Comparison of ENCODE assay signal across 17 cellular contexts in genomic region chr12:75792687-75793086, GRCh38.
"Had no signal": no experiment of that assay in that cellular context is flagged by ENCODE, and none has a peak within 500 bp of the region (broad histone marks: within the 10 kb centered on the region; RNA-seq: fewer than 3 reads in every experiment).

No MANE protein-coding gene starts in this region.

- H3K4me1 Mint-ChIP-seq: activated naive CD4-positive, alpha-beta T cell treated with anti-CD3 and anti-CD28 coated beads, Interleukin-2, amount 10 ng/mL, durations not matched to agents 7 days and 5 days; T-cell had no signal

- H3K27ac Mint-ChIP-seq: activated CD4-positive, alpha-beta T cell treated with anti-CD3 and anti-CD28 coated beads for 36 hours; activated CD8-positive, alpha-beta T cell treated with anti-CD3 and anti-CD28 coated beads for 36 hours; activated naive CD4-positive, alpha-beta T cell treated with anti-CD3 and anti-CD28 coated beads, Interleukin-2, amount 10 ng/mL, durations not matched to agents 7 days and 5 days; dendritic cell treated with granulocyte-macrophage colony-stimulating factor and Interleukin-4, amounts not matched to agents 40 ng/mL and 50 ng/mL, for 4 days; nephron; T-cell had no signal

- H3K4me3 ChIP-seq: body of pancreas, psoas muscle, suprapubic skin, upper lobe of left lung had no signal

- H3K27ac ChIP-seq: body of pancreas, foreskin keratinocyte, psoas muscle, suprapubic skin, upper lobe of left lung, WERI-Rb-1 had no signal

- H3K36me3 Mint-ChIP-seq: activated naive CD4-positive, alpha-beta T cell treated with anti-CD3 and anti-CD28 coated beads, Interleukin-2, amount 10 ng/mL, durations not matched to agents 7 days and 5 days; T-cell had no signal

- H3K9me3 Mint-ChIP-seq: activated CD8-positive, alpha-beta T cell treated with anti-CD3 and anti-CD28 coated beads for 36 hours; activated naive CD4-positive, alpha-beta T cell treated with anti-CD3 and anti-CD28 coated beads, Interleukin-2, amount 10 ng/mL, durations not matched to agents 7 days and 5 days; dendritic cell treated with granulocyte-macrophage colony-stimulating factor and Interleukin-4, amounts not matched to agents 40 ng/mL and 50 ng/mL, for 4 days; nephron; T-cell had no signal

- H3K27me3 ChIP-seq: body of pancreas, foreskin keratinocyte, suprapubic skin, upper lobe of left lung had no signal

- H3K9me3 ChIP-seq: body of pancreas, psoas muscle, suprapubic skin, upper lobe of left lung had no signal

- H3K36me3 ChIP-seq: suprapubic skin, upper lobe of left lung, WERI-Rb-1 had no signal

- H3K4me3 Mint-ChIP-seq: activated CD4-positive, alpha-beta T cell treated with anti-CD3 and anti-CD28 coated beads for 36 hours; activated CD8-positive, alpha-beta T cell treated with anti-CD3 and anti-CD28 coated beads for 36 hours; activated naive CD4-positive, alpha-beta T cell treated with anti-CD3 and anti-CD28 coated beads, Interleukin-2, amount 10 ng/mL, durations not matched to agents 7 days and 5 days; dendritic cell treated with granulocyte-macrophage colony-stimulating factor and Interleukin-4, amounts not matched to agents 40 ng/mL and 50 ng/mL, for 4 days; nephron; T-cell had no signal

- H3K4me1 ChIP-seq: body of pancreas, psoas muscle, suprapubic skin, upper lobe of left lung had no signal

- DNase-seq: activated CD4-positive, alpha-beta T cell treated with anti-CD3 and anti-CD28 coated beads for 36 hours; activated CD8-positive, alpha-beta memory T cell treated with anti-CD3 and anti-CD28 coated beads, Interleukin-2, amount 50 U/mL, for 4 hours; activated CD8-positive, alpha-beta T cell treated with anti-CD3 and anti-CD28 coated beads for 36 hours; activated naive CD4-positive, alpha-beta T cell treated with anti-CD3 and anti-CD28 coated beads, Interleukin-2, amount 10 ng/mL, durations not matched to agents 7 days and 5 days; body of pancreas; cerebellar nuclear complex; foreskin keratinocyte; head of caudate nucleus; psoas muscle; stimulated activated CD4-positive, alpha-beta T cell treated with anti-CD3 and anti-CD28 coated beads, Interleukin-2, amount 100 ng/mL, for 24 hours; stimulated activated naive CD4-positive, alpha-beta T cell treated with Interleukin-2 at 50 U/mL for 16 hours; T-cell; upper lobe of left lung; WERI-Rb-1 had no signal
